ENCODE assay signal across 1 cellular context in genomic region chr1:178541829-178542553, GRCh38.
TF ChIP-seq lines count a peak whose summit lies in the region.

No MANE protein-coding gene starts in this region.

TF ChIP-seq in HepG2, 621 proteins besides CTCF, POLR2A, EP300 and RAD21 (continued from another document and continues in another):
- TF ChIP-seq ZBTB49 (CRISPR knock-in tag; IDR thresholded peaks at IDR 0.05; ENCODE audit: borderline replicate concordance) (no peak), RFXAP (CRISPR knock-in tag; IDR thresholded peaks at IDR 0.05; ENCODE audit: borderline replicate concordance) (peak; percentile 73; the same call in 1 of the 2 replicates), CHD4 (IDR thresholded peaks at IDR 0.05; ENCODE audit: borderline replicate concordance, low read length) (no peak), ZNF432 (CRISPR knock-in tag; IDR thresholded peaks at IDR 0.05; ENCODE audit: borderline replicate concordance) (no peak), ATF5 (CRISPR knock-in tag; IDR thresholded peaks at IDR 0.05; ENCODE audit: low read depth) (no peak), ZNF607 (CRISPR knock-in tag; IDR thresholded peaks at IDR 0.05; ENCODE audit: borderline replicate concordance) (peak; percentile 52; the same call in 1 of the 2 replicates), KMT2A (CRISPR knock-in tag; IDR thresholded peaks at IDR 0.05) (peak; percentile 42; the same call in 1 of the 2 replicates), MEIS1 (CRISPR knock-in tag; IDR thresholded peaks at IDR 0.05; ENCODE audit: borderline replicate concordance) (peak; percentile 76; the same call in 1 of the 2 replicates), HOXA9 (CRISPR knock-in tag; IDR thresholded peaks at IDR 0.05; ENCODE audit: borderline replicate concordance) (no peak), TAF15 (IDR thresholded peaks at IDR 0.05; ENCODE audit: low read depth, low read length, poor library complexity, severe bottlenecking) (no peak), CENPT (CRISPR knock-in tag; IDR thresholded peaks at IDR 0.05; ENCODE audit: low read depth) (no peak), ATF7-NPFF (CRISPR knock-in tag; IDR thresholded peaks at IDR 0.05; ENCODE audit: low read depth) (no peak), HIVEP1 (CRISPR knock-in tag; IDR thresholded peaks at IDR 0.05) (peak; percentile 63; the same call in 1 of the 2 replicates), CBX2 (IDR thresholded peaks at IDR 0.05; ENCODE audit: low read depth, low read length) (no peak), CBX2 (CRISPR knock-in tag; IDR thresholded peaks at IDR 0.05; ENCODE audit: low read depth) (no peak), MAFG (CRISPR knock-in tag; IDR thresholded peaks at IDR 0.05) (no peak), ZNF878 (CRISPR knock-in tag; IDR thresholded peaks at IDR 0.05) (no peak), ZNF530 (CRISPR knock-in tag; IDR thresholded peaks at IDR 0.05; ENCODE audit: low read depth) (no peak), RFXANK (CRISPR knock-in tag; IDR thresholded peaks at IDR 0.05) (no peak), HMGXB4 (CRISPR knock-in tag; IDR thresholded peaks at IDR 0.05; ENCODE audit: borderline replicate concordance in 1 of 2, low read depth in 1 of 2) (peak in 1 of 2 experiments; percentile 83; a peak in 1 of 4 replicates), BHLHE40 (IDR thresholded peaks at IDR 0.05; ENCODE audit: low read length) (no peak), HOXA3 (CRISPR knock-in tag; IDR thresholded peaks at IDR 0.05) (peak; percentile 76), HOXA7 (CRISPR knock-in tag; IDR thresholded peaks at IDR 0.05) (no peak), ARNTL (CRISPR knock-in tag; IDR thresholded peaks at IDR 0.05) (peak; percentile 38; the same call in 1 of the 2 replicates), CEBPG (CRISPR knock-in tag; IDR thresholded peaks at IDR 0.05) (no peak), ZNF550 (CRISPR knock-in tag; IDR thresholded peaks at IDR 0.05; ENCODE audit: borderline replicate concordance) (no peak), PITX1 (CRISPR knock-in tag; IDR thresholded peaks at IDR 0.05) (no peak; the same call in 1 of the 2 replicates), KAT2B (IDR thresholded peaks at IDR 0.05; ENCODE audit: borderline replicate concordance, low read depth, low read length) (no peak), BORCS8-MEF2B (CRISPR knock-in tag; IDR thresholded peaks at IDR 0.05) (no peak), NRL (CRISPR knock-in tag; IDR thresholded peaks at IDR 0.05; ENCODE audit: borderline replicate concordance) (no peak), BATF2 (CRISPR knock-in tag; IDR thresholded peaks at IDR 0.05) (no peak), ZNF724P (CRISPR knock-in tag; IDR thresholded peaks at IDR 0.05; ENCODE audit: borderline replicate concordance) (no peak), ZNF609 (CRISPR knock-in tag; IDR thresholded peaks at IDR 0.05; ENCODE audit: borderline replicate concordance) (peak; percentile 71; the same call in 1 of the 2 replicates), ZNF614 (CRISPR knock-in tag; IDR thresholded peaks at IDR 0.05; ENCODE audit: borderline replicate concordance) (peak; percentile 27; the same call in 1 of the 2 replicates), RFX1 (IDR thresholded peaks at IDR 0.05) (no peak), SMARCC2 (IDR thresholded peaks at IDR 0.05) (no peak), MTA3 (CRISPR knock-in tag; IDR thresholded peaks at IDR 0.05) (no peak), YEATS2 (CRISPR knock-in tag; IDR thresholded peaks at IDR 0.05; ENCODE audit: borderline replicate concordance) (no peak), HIC2 (CRISPR knock-in tag; IDR thresholded peaks at IDR 0.05; ENCODE audit: low read depth) (no peak), TEF (CRISPR knock-in tag; IDR thresholded peaks at IDR 0.05) (no peak), ZNF577 (CRISPR knock-in tag; IDR thresholded peaks at IDR 0.05; ENCODE audit: borderline replicate concordance, low read depth) (no peak), ZNF770 (CRISPR knock-in tag; IDR thresholded peaks at IDR 0.05) (no peak), ZNF205 (CRISPR knock-in tag; IDR thresholded peaks at IDR 0.05) (no peak), POGK (CRISPR knock-in tag; conservative IDR thresholded peaks at IDR 0.05) (no peak), SNRNP70 (IDR thresholded peaks at IDR 0.05; ENCODE audit: low read depth, low read length) (no peak), ZZZ3 (CRISPR knock-in tag; IDR thresholded peaks at IDR 0.05; ENCODE audit: borderline replicate concordance) (no peak; the same call in 1 of the 2 replicates), TBL1XR1 (IDR thresholded peaks at IDR 0.05; ENCODE audit: borderline replicate concordance, low read length, partially characterized antibody) (no peak), IRX3 (CRISPR knock-in tag; IDR thresholded peaks at IDR 0.05; ENCODE audit: borderline replicate concordance, low read depth) (no peak)
